17 cellular contexts compared by ENCODE assay signal in the genomic region with DNA sequence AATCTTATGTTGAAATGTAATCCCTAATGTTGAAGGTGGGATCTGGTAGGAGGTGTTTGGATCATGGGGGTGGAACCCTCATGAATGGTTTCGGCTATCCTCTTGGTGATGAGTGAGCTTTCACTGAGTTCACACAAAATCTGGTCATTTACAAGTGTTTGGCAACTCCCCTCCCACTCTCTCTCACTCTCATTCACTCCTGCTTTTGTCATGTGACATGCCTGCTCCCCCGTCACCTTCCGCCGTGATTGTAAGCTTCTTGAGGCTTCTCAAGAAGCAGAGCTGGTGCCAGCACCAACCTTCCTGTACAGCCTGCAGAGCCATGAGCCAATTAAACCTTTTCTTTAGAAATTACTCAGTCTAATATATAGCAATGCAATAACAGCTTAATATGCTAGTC.
"Had no signal": no experiment of that assay in that cellular context is flagged by ENCODE, and none has a peak within 500 bp of the region (broad histone marks: within the 10 kb centered on the region; RNA-seq: fewer than 3 reads in every experiment).

No MANE protein-coding gene starts in this region.

- H3K4me1 ChIP-seq: colonic mucosa, foreskin keratinocyte, gastroesophageal sphincter, left lung had no signal

- H3K27ac ChIP-seq: colonic mucosa, esophagus muscularis mucosa, foreskin keratinocyte, gastroesophageal sphincter, heart left ventricle, hepatocyte, left lung, lower lobe of right lung had no signal

- H3K4me2 ChIP-seq: hepatocyte had no signal

- H3K27me3 Mint-ChIP-seq: dendritic cell treated with granulocyte-macrophage colony-stimulating factor and Interleukin-4, amounts not matched to agents 40 ng/mL and 50 ng/mL, for 4 days; effector memory CD8-positive, alpha-beta T cell had no signal

- H3K9me3 ChIP-seq: colonic mucosa, esophagus muscularis mucosa, gastroesophageal sphincter, lower lobe of right lung had no signal

- ATAC-seq: effector memory CD8-positive, alpha-beta T cell; foreskin keratinocyte; gastroesophageal sphincter; heart left ventricle; left cardiac atrium; left lung; left ventricle myocardium superior; lower lobe of right lung; naive thymus-derived CD4-positive, alpha-beta T cell had no signal

- H3K4me3 Mint-ChIP-seq: dendritic cell treated with granulocyte-macrophage colony-stimulating factor and Interleukin-4, amounts not matched to agents 40 ng/mL and 50 ng/mL, for 4 days; effector memory CD8-positive, alpha-beta T cell; naive thymus-derived CD4-positive, alpha-beta T cell had no signal

- DNase-seq: colonic mucosa; cortex of kidney; effector CD8-positive, alpha-beta T cell; effector memory CD8-positive, alpha-beta T cell; heart left ventricle; left cardiac atrium; left lung; left ventricle myocardium superior; lower lobe of right lung; mesenchymal stem cell; midbrain; naive thymus-derived CD4-positive, alpha-beta T cell had no signal

- H3K4me1 Mint-ChIP-seq: naive thymus-derived CD4-positive, alpha-beta T cell had no signal

- H3K79me2 ChIP-seq: hepatocyte had no signal

- H3K27me3 ChIP-seq: colonic mucosa, esophagus muscularis mucosa, foreskin keratinocyte, gastroesophageal sphincter, heart left ventricle, hepatocyte, left lung had no signal

- H2AFZ ChIP-seq: hepatocyte had no signal

- H3K27ac Mint-ChIP-seq: dendritic cell treated with granulocyte-macrophage colony-stimulating factor and Interleukin-4, amounts not matched to agents 40 ng/mL and 50 ng/mL, for 4 days; effector memory CD8-positive, alpha-beta T cell; naive thymus-derived CD4-positive, alpha-beta T cell had no signal

- H3K4me3 ChIP-seq: colonic mucosa, esophagus muscularis mucosa, gastroesophageal sphincter, heart left ventricle, hepatocyte, left lung, lower lobe of right lung had no signal

- H3K36me3 ChIP-seq: colonic mucosa, esophagus muscularis mucosa, gastroesophageal sphincter, heart left ventricle, left lung, lower lobe of right lung had no signal
